Comparison of ENCODE assay signal across 9 cellular contexts in genomic region chr6:12890171-12890790, GRCh38.
DNase-seq lines count a peak whose midpoint lies in the region; FAIRE-seq and TF ChIP-seq lines count a peak whose summit lies in the region.
"Had no signal": no experiment of that assay in that cellular context is flagged by ENCODE, and none has a peak within 500 bp of the region (broad histone marks: within the 10 kb centered on the region; RNA-seq: fewer than 3 reads in every experiment).

No MANE protein-coding gene starts in this region.

- no peaks in the 10 kb centered on the region for H4K20me1 ChIP-seq in smooth muscle cell (ENCODE audit: low read depth)

- no peak for DNase-seq in AG09309 (ENCODE audit: low read depth)
- DNase-seq in GM12892 (ENCODE audit: insufficient read length): no peak
- DNase-seq in activated CD4-positive, alpha-beta T cell treated with anti-CD3 and anti-CD28 coated beads for 48 hours: peak; percentile 47
- DNase-seq in kidney: no peak
- no peak for DNase-seq in GF-D8 (lab: John Stamatoyannopoulos, UW)
- DNase-seq in smooth muscle cell (lab: John Stamatoyannopoulos, UW; ENCODE audit: unreplicated experiment): no peak
- no peak for DNase-seq in DMS79 (lab: John Stamatoyannopoulos, UW)
- no peak for DNase-seq in NCI-H2081 (lab: John Stamatoyannopoulos, UW)

- no peaks in the 10 kb centered on the region for H3K79me2 ChIP-seq in smooth muscle cell (ENCODE audit: low read depth)

- no peak overlapping the region for H3K4me3 ChIP-seq in AG09309 (ENCODE audit: control insufficient read depth, low read depth, low read length)
- no peak overlapping the region for H3K4me3 ChIP-seq in kidney (ENCODE audit: low read length in 2 of 2)
- no peak overlapping the region for H3K4me3 ChIP-seq in smooth muscle cell
- H3K4me3 ChIP-seq: right atrium auricular region had no signal

- intact Hi-C loops in kidney (cut with DNase I): no loop called here

- H3K4me2 ChIP-seq in smooth muscle cell: no peak overlapping the region

- TF ChIP-seq CTCF in AG09309 (IDR thresholded peaks at IDR 0.05; ENCODE audit: control insufficient read depth, insufficient read depth, low read depth, low read length, missing control alignments) (peak; percentile 60), kidney (IDR thresholded peaks at IDR 0.05; ENCODE audit: borderline replicate concordance, extremely low read depth, insufficient read depth) (peak; percentile 11), smooth muscle cell (IDR thresholded peaks at IDR 0.05; ENCODE audit: borderline replicate concordance, insufficient read depth, poor library complexity, severe bottlenecking) (no peak)

- H3K27ac ChIP-seq in kidney (ENCODE audit: low read depth in 2 of 2, low read length in 2 of 2) (no peak overlapping the region), smooth muscle cell (ENCODE audit: low read depth) (no peak overlapping the region)
- H3K27ac ChIP-seq: right atrium auricular region had no signal

- WGBS in smooth muscle cell (ENCODE audit: low lambda C conversion rate): 94% methylated on average over 9 of the region's 9 CpGs

- no peaks in the 10 kb centered on the region for H3F3A ChIP-seq in smooth muscle cell (ENCODE audit: low read depth)

- no peaks in the 10 kb centered on the region for H3K9me3 ChIP-seq in kidney (ENCODE audit: control insufficient read depth in 1 of 2, low read length in 2 of 2)
- no peaks in the 10 kb centered on the region for H3K9me3 ChIP-seq in smooth muscle cell (replicated peaks; ENCODE audit: low read depth)

- no peak overlapping the region for H2AFZ ChIP-seq in smooth muscle cell (ENCODE audit: low read depth)

- no peak for TF ChIP-seq POLR2A in GM12892 (IDR thresholded peaks at IDR 0.05; ENCODE audit: low read depth, low read length)

- no peaks in the 10 kb centered on the region for H3K4me1 ChIP-seq in kidney (ENCODE audit: control insufficient read depth in 1 of 2, insufficient read depth in 1 of 2, low read depth in 1 of 2, low read length in 2 of 2)
- peaks cover 4% of the 10 kb centered on the region for H3K4me1 ChIP-seq in smooth muscle cell (ENCODE audit: low read depth)
- H3K4me1 ChIP-seq: right atrium auricular region had no signal

- peak; percentile 50 for FAIRE-seq in GM12892 (lab: Jason Lieb, UNC)
- FAIRE-seq in kidney (lab: Jason Lieb, UNC): no peak

- H3K36me3 ChIP-seq in kidney (ENCODE audit: control insufficient read depth in 1 of 2, insufficient read depth in 2 of 2, low read length in 2 of 2): no peaks in the 10 kb centered on the region
- H3K36me3 ChIP-seq in smooth muscle cell (ENCODE audit: low read depth): no peaks in the 10 kb centered on the region
- H3K36me3 ChIP-seq: right atrium auricular region had no signal

- H3K27me3 ChIP-seq in smooth muscle cell (ENCODE audit: low read depth): peaks cover under 1% of the 10 kb centered on the region
- H3K27me3 ChIP-seq: right atrium auricular region had no signal

- no peak overlapping the region for H3K9ac ChIP-seq in kidney (ENCODE audit: low read length in 2 of 2)
- H3K9ac ChIP-seq in smooth muscle cell (ENCODE audit: low read depth): no peak overlapping the region
